1 cellular context compared by ENCODE assay signal in genomic region chr5:1135696-1136525, GRCh38.
A peak's percentile ranks its signal among the peaks of the same experiment; 100 is the strongest.
TF ChIP-seq lines count a peak whose summit lies in the region.

No MANE protein-coding gene starts in this region.

TF ChIP-seq in HepG2, 621 proteins besides CTCF, POLR2A, EP300 and RAD21 (continued from another document and continues in another):
- TF ChIP-seq, protein P1, sequence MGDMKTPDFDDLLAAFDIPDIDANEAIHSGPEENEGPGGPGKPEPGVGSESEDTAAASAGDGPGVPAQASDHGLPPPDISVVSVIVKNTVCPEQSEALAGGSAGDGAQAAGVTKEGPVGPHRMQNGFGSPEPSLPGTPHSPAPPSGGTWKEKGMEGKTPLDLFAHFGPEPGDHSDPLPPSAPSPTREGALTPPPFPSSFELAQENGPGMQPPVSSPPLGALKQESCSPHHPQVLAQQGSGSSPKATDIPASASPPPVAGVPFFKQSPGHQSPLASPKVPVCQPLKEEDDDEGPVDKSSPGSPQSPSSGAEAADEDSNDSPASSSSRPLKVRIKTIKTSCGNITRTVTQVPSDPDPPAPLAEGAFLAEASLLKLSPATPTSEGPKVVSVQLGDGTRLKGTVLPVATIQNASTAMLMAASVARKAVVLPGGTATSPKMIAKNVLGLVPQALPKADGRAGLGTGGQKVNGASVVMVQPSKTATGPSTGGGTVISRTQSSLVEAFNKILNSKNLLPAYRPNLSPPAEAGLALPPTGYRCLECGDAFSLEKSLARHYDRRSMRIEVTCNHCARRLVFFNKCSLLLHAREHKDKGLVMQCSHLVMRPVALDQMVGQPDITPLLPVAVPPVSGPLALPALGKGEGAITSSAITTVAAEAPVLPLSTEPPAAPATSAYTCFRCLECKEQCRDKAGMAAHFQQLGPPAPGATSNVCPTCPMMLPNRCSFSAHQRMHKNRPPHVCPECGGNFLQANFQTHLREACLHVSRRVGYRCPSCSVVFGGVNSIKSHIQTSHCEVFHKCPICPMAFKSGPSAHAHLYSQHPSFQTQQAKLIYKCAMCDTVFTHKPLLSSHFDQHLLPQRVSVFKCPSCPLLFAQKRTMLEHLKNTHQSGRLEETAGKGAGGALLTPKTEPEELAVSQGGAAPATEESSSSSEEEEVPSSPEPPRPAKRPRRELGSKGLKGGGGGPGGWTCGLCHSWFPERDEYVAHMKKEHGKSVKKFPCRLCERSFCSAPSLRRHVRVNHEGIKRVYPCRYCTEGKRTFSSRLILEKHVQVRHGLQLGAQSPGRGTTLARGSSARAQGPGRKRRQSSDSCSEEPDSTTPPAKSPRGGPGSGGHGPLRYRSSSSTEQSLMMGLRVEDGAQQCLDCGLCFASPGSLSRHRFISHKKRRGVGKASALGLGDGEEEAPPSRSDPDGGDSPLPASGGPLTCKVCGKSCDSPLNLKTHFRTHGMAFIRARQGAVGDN (CRISPR knock-in tag; IDR thresholded peaks at IDR 0.05), result peak; percentile 81
- TF ChIP-seq ATAD3A (CRISPR knock-in tag; IDR thresholded peaks at IDR 0.05) (no peak), MLXIP (CRISPR knock-in tag; IDR thresholded peaks at IDR 0.05; ENCODE audit: borderline replicate concordance) (no peak), MAZ (IDR thresholded peaks at IDR 0.05; ENCODE audit: borderline replicate concordance, low read depth, low read length) (no peak), MAZ (CRISPR knock-in tag; IDR thresholded peaks at IDR 0.05; ENCODE audit: low read depth) (0 out of 2 replicates have a peak, but pooled peaks have one; percentile 42), HIC2 (CRISPR knock-in tag; IDR thresholded peaks at IDR 0.05; ENCODE audit: low read depth) (no peak), ZNF17 (CRISPR knock-in tag; IDR thresholded peaks at IDR 0.05) (no peak), ZNF746 (CRISPR knock-in tag; IDR thresholded peaks at IDR 0.05) (no peak), ZSCAN21 (CRISPR knock-in tag; IDR thresholded peaks at IDR 0.05; ENCODE audit: borderline replicate concordance) (no peak), MTF2 (CRISPR knock-in tag; IDR thresholded peaks at IDR 0.05; ENCODE audit: borderline replicate concordance) (0 out of 2 replicates have a peak, but pooled peaks have one; percentile 17), TBX2 (CRISPR knock-in tag; IDR thresholded peaks at IDR 0.05; ENCODE audit: borderline replicate concordance) (peak; percentile 25; the same call in 1 of the 2 replicates), ZNF556 (CRISPR knock-in tag; IDR thresholded peaks at IDR 0.05; ENCODE audit: borderline replicate concordance) (no peak), HMG20B (CRISPR knock-in tag; conservative IDR thresholded peaks at IDR 0.05) (0 out of 2 replicates have a peak, but pooled peaks have one; percentile 56), RXRA (CRISPR knock-in tag; IDR thresholded peaks at IDR 0.05) (no peak), TAF15 (IDR thresholded peaks at IDR 0.05; ENCODE audit: low read depth, low read length, poor library complexity, severe bottlenecking) (no peak), ZNF768 (CRISPR knock-in tag; IDR thresholded peaks at IDR 0.05) (no peak), ATF7 (IDR thresholded peaks at IDR 0.05) (no peak), ATF7 (CRISPR knock-in tag; IDR thresholded peaks at IDR 0.05) (no peak), MATR3 (CRISPR knock-in tag; IDR thresholded peaks at IDR 0.05) (no peak), ZBTB34 (CRISPR knock-in tag; IDR thresholded peaks at IDR 0.05) (no peak), ADNP (CRISPR knock-in tag; IDR thresholded peaks at IDR 0.05) (no peak), NRL (CRISPR knock-in tag; IDR thresholded peaks at IDR 0.05; ENCODE audit: borderline replicate concordance) (no peak), PHF21A (CRISPR knock-in tag; IDR thresholded peaks at IDR 0.05) (peak; percentile 53), ZNF431 (CRISPR knock-in tag; IDR thresholded peaks at IDR 0.05; ENCODE audit: borderline replicate concordance, low read depth) (no peak), SALL2 (CRISPR knock-in tag; IDR thresholded peaks at IDR 0.05) (no peak), ZBTB20 (CRISPR knock-in tag; IDR thresholded peaks at IDR 0.05; ENCODE audit: borderline replicate concordance, low read depth) (no peak), ZFY (CRISPR knock-in tag; IDR thresholded peaks at IDR 0.05) (no peak), ZNF263 (CRISPR knock-in tag; IDR thresholded peaks at IDR 0.05) (peak; percentile 91), MAX (IDR thresholded peaks at IDR 0.05) (peak; percentile 70; the same call in 1 of the 2 replicates), MED1 (CRISPR knock-in tag; IDR thresholded peaks at IDR 0.05) (0 out of 2 replicates have a peak, but pooled peaks have one; percentile 23), HNF4A (CRISPR knock-in tag; IDR thresholded peaks at IDR 0.05) (peak; percentile 85), RELA (CRISPR knock-in tag; IDR thresholded peaks at IDR 0.05) (no peak), ZNF7 (CRISPR knock-in tag; IDR thresholded peaks at IDR 0.05) (no peak), RAD51 (IDR thresholded peaks at IDR 0.05; ENCODE audit: borderline replicate concordance) (no peak), ZNF275 (CRISPR knock-in tag; IDR thresholded peaks at IDR 0.05; ENCODE audit: borderline replicate concordance) (no peak), GFI1 (CRISPR knock-in tag; IDR thresholded peaks at IDR 0.05; ENCODE audit: borderline replicate concordance) (peak; percentile 92), FOSL2 (CRISPR knock-in tag; IDR thresholded peaks at IDR 0.05) (peak; percentile 32; the same call in 1 of the 2 replicates), NR2F1 (CRISPR knock-in tag; IDR thresholded peaks at IDR 0.05) (0 out of 4 replicates have a peak, but pooled peaks of 1 of the 2 experiments have one; percentile 53), HDAC2 (CRISPR knock-in tag; IDR thresholded peaks at IDR 0.05) (0 out of 2 replicates have a peak, but pooled peaks have one; percentile 30), ZNF331 (CRISPR knock-in tag; IDR thresholded peaks at IDR 0.05) (0 out of 2 replicates have a peak, but pooled peaks have one; percentile 8), IRF2 (CRISPR knock-in tag; IDR thresholded peaks at IDR 0.05) (0 out of 2 replicates have a peak, but pooled peaks have one; percentile 20), ATRX (CRISPR knock-in tag; IDR thresholded peaks at IDR 0.05; ENCODE audit: borderline replicate concordance) (no peak), ZFP36 (IDR thresholded peaks at IDR 0.05; ENCODE audit: borderline replicate concordance, low read depth, low read length, partially characterized antibody) (no peak)
- TF ChIP-seq, protein P2, sequence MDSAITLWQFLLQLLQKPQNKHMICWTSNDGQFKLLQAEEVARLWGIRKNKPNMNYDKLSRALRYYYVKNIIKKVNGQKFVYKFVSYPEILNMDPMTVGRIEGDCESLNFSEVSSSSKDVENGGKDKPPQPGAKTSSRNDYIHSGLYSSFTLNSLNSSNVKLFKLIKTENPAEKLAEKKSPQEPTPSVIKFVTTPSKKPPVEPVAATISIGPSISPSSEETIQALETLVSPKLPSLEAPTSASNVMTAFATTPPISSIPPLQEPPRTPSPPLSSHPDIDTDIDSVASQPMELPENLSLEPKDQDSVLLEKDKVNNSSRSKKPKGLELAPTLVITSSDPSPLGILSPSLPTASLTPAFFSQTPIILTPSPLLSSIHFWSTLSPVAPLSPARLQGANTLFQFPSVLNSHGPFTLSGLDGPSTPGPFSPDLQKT (CRISPR knock-in tag; IDR thresholded peaks at IDR 0.05; ENCODE audit: borderline replicate concordance), result no peak
- TF ChIP-seq, protein P3, sequence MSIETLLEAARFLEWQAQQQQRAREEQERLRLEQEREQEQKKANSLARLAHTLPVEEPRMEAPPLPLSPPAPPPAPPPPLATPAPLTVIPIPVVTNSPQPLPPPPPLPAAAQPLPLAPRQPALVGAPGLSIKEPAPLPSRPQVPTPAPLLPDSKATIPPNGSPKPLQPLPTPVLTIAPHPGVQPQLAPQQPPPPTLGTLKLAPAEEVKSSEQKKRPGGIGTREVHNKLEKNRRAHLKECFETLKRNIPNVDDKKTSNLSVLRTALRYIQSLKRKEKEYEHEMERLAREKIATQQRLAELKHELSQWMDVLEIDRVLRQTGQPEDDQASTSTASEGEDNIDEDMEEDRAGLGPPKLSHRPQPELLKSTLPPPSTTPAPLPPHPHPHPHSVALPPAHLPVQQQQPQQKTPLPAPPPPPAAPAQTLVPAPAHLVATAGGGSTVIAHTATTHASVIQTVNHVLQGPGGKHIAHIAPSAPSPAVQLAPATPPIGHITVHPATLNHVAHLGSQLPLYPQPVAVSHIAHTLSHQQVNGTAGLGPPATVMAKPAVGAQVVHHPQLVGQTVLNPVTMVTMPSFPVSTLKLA (IDR thresholded peaks at IDR 0.05), result peak; percentile 67
- TF ChIP-seq, protein P4, sequence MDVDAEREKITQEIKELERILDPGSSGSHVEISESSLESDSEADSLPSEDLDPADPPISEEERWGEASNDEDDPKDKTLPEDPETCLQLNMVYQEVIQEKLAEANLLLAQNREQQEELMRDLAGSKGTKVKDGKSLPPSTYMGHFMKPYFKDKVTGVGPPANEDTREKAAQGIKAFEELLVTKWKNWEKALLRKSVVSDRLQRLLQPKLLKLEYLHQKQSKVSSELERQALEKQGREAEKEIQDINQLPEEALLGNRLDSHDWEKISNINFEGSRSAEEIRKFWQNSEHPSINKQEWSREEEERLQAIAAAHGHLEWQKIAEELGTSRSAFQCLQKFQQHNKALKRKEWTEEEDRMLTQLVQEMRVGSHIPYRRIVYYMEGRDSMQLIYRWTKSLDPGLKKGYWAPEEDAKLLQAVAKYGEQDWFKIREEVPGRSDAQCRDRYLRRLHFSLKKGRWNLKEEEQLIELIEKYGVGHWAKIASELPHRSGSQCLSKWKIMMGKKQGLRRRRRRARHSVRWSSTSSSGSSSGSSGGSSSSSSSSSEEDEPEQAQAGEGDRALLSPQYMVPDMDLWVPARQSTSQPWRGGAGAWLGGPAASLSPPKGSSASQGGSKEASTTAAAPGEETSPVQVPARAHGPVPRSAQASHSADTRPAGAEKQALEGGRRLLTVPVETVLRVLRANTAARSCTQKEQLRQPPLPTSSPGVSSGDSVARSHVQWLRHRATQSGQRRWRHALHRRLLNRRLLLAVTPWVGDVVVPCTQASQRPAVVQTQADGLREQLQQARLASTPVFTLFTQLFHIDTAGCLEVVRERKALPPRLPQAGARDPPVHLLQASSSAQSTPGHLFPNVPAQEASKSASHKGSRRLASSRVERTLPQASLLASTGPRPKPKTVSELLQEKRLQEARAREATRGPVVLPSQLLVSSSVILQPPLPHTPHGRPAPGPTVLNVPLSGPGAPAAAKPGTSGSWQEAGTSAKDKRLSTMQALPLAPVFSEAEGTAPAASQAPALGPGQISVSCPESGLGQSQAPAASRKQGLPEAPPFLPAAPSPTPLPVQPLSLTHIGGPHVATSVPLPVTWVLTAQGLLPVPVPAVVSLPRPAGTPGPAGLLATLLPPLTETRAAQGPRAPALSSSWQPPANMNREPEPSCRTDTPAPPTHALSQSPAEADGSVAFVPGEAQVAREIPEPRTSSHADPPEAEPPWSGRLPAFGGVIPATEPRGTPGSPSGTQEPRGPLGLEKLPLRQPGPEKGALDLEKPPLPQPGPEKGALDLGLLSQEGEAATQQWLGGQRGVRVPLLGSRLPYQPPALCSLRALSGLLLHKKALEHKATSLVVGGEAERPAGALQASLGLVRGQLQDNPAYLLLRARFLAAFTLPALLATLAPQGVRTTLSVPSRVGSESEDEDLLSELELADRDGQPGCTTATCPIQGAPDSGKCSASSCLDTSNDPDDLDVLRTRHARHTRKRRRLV (CRISPR knock-in tag; IDR thresholded peaks at IDR 0.05), result no peak
